In genomic region chr7:21944616-21945373, GRCh38 we compare ENCODE assay signal across 8 cellular contexts. TPM values are rescaled to one million over a fixed set of nuclear protein-coding genes. Genes with fewer than 3 reads are reported as not detected.
DNase-seq lines count a peak whose midpoint lies in the region; ATAC-seq, FAIRE-seq and TF ChIP-seq lines count a peak whose summit lies in the region.

No MANE protein-coding gene starts in this region.

- no peaks in the 10 kb centered on the region for H3K27me3 ChIP-seq in Peyer's patch

- H3K36me3 ChIP-seq in Peyer's patch, result no peaks in the 10 kb centered on the region

- FAIRE-seq in D721Med (lab: Jason Lieb, UNC), result no peak

- TF ChIP-seq POLR2A in Peyer's patch (IDR thresholded peaks at IDR 0.05), result no peak

- peak in 1 of 6 experiments; percentile 11 for TF ChIP-seq CTCF in Peyer's patch (IDR thresholded peaks at IDR 0.05)
- TF ChIP-seq CTCF in D721Med (IDR thresholded peaks at IDR 0.05; ENCODE audit: insufficient read depth, missing control alignments), result no peak

- H3K9me3 ChIP-seq in Peyer's patch, result no peaks in the 10 kb centered on the region
- no peaks in the 10 kb centered on the region for H3K9me3 ChIP-seq in iPS-18c (ENCODE audit: control insufficient read depth, insufficient read depth, low read length)

- H3K4me3 ChIP-seq in Peyer's patch (peak overlapping the region; percentile 59 to 69 (median 68)), iPS-18c (ENCODE audit: insufficient read depth, low read depth, low read length) (peak overlapping the region; percentile 74), skin epidermis (peak overlapping the region; percentile 53 to 76 (median 61))

- DNase-seq in CD1c-positive myeloid dendritic cell (ENCODE audit: extremely low spot score) (peak; percentile 36), HT-29 (ENCODE audit: low spot score) (peak; percentile 85), Peyer's patch (peak; percentile 62 to 76 (median 71)), astrocyte of the hippocampus (ENCODE audit: low read depth, low spot score) (peak; percentile 47), D721Med (ENCODE audit: insufficient read length, low spot score) (no peak)

- H3K4me1 ChIP-seq in Peyer's patch, result peaks cover 0 to 9% (median 2%) of the 10 kb centered on the region in 4 donors

- ATAC-seq in HG03095 (IDR thresholded peaks at IDR 0.05; ENCODE audit: unreplicated experiment), result no peak

- peak overlapping the region; percentile 12 to 86 (median 80) for H3K27ac ChIP-seq in Peyer's patch
- peak overlapping the region in 17 of 21 experiments; percentile 37 to 90 (median 86) for H3K27ac ChIP-seq in skin epidermis

RNA-seq across cellular contexts. Expression of gene CDCA7L, which starts 0.9 kb away (rescaled TPM):
- total RNA-seq in HT-29 (2014; rRNA removed; shearing (Covaris generic)), result 54.3 and 62.5 TPM in 2 replicates
- total RNA-seq in Peyer's patch, result 10 to 100 TPM in 3 of 4 donors, 1 to 10 TPM in 1; 6.8 to 51.2 (median 19.8) TPM
